ENCODE assay signal across 2 cellular contexts in the genomic region with DNA sequence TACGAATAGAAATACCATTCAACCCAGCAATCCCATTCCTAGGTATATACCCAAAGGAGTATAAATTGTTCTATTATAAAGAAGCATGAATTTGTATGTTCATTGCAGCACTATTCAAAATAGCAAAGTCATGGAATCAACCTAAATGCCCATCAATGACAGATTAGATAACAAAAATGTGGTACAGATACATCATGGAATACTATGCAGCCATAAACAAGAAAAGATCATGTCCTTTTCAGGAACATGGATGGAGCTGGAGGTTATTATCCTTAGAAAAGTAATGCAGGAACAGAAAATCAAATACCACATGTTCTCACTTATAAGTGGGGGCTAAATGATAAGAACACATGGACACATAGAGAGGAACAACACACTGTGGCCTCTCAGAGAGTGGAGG.
TF ChIP-seq lines count a peak whose summit lies in the region.

No MANE protein-coding gene starts in this region.

TF ChIP-seq in SK-N-SH treated with all-trans-retinoic acid at 6 μM for 48 hours, 23 proteins besides CTCF, POLR2A, EP300 and RAD21:
- TF ChIP-seq, protein P1, sequence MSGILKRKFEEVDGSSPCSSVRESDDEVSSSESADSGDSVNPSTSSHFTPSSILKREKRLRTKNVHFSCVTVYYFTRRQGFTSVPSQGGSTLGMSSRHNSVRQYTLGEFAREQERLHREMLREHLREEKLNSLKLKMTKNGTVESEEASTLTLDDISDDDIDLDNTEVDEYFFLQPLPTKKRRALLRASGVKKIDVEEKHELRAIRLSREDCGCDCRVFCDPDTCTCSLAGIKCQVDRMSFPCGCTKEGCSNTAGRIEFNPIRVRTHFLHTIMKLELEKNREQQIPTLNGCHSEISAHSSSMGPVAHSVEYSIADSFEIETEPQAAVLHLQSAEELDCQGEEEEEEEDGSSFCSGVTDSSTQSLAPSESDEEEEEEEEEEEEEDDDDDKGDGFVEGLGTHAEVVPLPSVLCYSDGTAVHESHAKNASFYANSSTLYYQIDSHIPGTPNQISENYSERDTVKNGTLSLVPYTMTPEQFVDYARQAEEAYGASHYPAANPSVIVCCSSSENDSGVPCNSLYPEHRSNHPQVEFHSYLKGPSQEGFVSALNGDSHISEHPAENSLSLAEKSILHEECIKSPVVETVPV (CRISPR knock-in tag; IDR thresholded peaks at IDR 0.05) = no peak
- no peak for TF ChIP-seq TCF4 (CRISPR knock-in tag; IDR thresholded peaks at IDR 0.05; ENCODE audit: borderline replicate concordance)
- TF ChIP-seq ZNF70 (CRISPR knock-in tag; IDR thresholded peaks at IDR 0.05) = peak; percentile 74; the same call in 1 of the 2 replicates
- no peak for TF ChIP-seq CSDC2 (CRISPR knock-in tag; IDR thresholded peaks at IDR 0.05)
- no peak for TF ChIP-seq ZNF565 (CRISPR knock-in tag; conservative IDR thresholded peaks at IDR 0.05; ENCODE audit: low read depth)
- TF ChIP-seq TSHZ2 (CRISPR knock-in tag; IDR thresholded peaks at IDR 0.05) = no peak
- no peak for TF ChIP-seq ZC3H10 (CRISPR knock-in tag; IDR thresholded peaks at IDR 0.05)
- TF ChIP-seq GLIS3 (CRISPR knock-in tag; IDR thresholded peaks at IDR 0.05) = no peak
- peak; percentile 63; the same call in 1 of the 2 replicates for TF ChIP-seq ZNF8 (CRISPR knock-in tag; IDR thresholded peaks at IDR 0.05)
- TF ChIP-seq, protein P2, sequence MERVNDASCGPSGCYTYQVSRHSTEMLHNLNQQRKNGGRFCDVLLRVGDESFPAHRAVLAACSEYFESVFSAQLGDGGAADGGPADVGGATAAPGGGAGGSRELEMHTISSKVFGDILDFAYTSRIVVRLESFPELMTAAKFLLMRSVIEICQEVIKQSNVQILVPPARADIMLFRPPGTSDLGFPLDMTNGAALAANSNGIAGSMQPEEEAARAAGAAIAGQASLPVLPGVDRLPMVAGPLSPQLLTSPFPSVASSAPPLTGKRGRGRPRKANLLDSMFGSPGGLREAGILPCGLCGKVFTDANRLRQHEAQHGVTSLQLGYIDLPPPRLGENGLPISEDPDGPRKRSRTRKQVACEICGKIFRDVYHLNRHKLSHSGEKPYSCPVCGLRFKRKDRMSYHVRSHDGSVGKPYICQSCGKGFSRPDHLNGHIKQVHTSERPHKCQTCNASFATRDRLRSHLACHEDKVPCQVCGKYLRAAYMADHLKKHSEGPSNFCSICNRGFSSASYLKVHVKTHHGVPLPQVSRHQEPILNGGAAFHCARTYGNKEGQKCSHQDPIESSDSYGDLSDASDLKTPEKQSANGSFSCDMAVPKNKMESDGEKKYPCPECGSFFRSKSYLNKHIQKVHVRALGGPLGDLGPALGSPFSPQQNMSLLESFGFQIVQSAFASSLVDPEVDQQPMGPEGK (CRISPR knock-in tag; IDR thresholded peaks at IDR 0.05; ENCODE audit: borderline replicate concordance) = no peak
- TF ChIP-seq SNAI2 (CRISPR knock-in tag; IDR thresholded peaks at IDR 0.05) = no peak
- no peak for TF ChIP-seq ZFP30 (CRISPR knock-in tag; IDR thresholded peaks at IDR 0.05)
- TF ChIP-seq PPARA (CRISPR knock-in tag; IDR thresholded peaks at IDR 0.05; ENCODE audit: borderline replicate concordance) = no peak
- no peak for TF ChIP-seq ARNTL (CRISPR knock-in tag; IDR thresholded peaks at IDR 0.05; ENCODE audit: borderline replicate concordance, low read depth)
- no peak for TF ChIP-seq CREB5 (CRISPR knock-in tag; IDR thresholded peaks at IDR 0.05; ENCODE audit: low read depth)

TF ChIP-seq in SK-N-SH, 30 proteins besides CTCF, POLR2A, EP300 and RAD21 (continued from another document):
- TF ChIP-seq, protein P3, sequence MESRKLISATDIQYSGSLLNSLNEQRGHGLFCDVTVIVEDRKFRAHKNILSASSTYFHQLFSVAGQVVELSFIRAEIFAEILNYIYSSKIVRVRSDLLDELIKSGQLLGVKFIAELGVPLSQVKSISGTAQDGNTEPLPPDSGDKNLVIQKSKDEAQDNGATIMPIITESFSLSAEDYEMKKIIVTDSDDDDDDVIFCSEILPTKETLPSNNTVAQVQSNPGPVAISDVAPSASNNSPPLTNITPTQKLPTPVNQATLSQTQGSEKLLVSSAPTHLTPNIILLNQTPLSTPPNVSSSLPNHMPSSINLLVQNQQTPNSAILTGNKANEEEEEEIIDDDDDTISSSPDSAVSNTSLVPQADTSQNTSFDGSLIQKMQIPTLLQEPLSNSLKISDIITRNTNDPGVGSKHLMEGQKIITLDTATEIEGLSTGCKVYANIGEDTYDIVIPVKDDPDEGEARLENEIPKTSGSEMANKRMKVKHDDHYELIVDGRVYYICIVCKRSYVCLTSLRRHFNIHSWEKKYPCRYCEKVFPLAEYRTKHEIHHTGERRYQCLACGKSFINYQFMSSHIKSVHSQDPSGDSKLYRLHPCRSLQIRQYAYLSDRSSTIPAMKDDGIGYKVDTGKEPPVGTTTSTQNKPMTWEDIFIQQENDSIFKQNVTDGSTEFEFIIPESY (IDR thresholded peaks at IDR 0.05; ENCODE audit: borderline replicate concordance, low read depth) = no peak
- TF ChIP-seq MAX (IDR thresholded peaks at IDR 0.05; ENCODE audit: low read depth) = no peak
- no peak for TF ChIP-seq JUND (IDR thresholded peaks at IDR 0.05)
- TF ChIP-seq FOSL2 (IDR thresholded peaks at IDR 0.05; ENCODE audit: borderline replicate concordance, low read depth) = no peak
- TF ChIP-seq FOXJ3 (CRISPR knock-in tag; IDR thresholded peaks at IDR 0.05) = no peak
- TF ChIP-seq NFIC (IDR thresholded peaks at IDR 0.05; ENCODE audit: borderline replicate concordance) = no peak
- no peak for TF ChIP-seq FOXM1 (IDR thresholded peaks at IDR 0.05; ENCODE audit: low read depth)
- TF ChIP-seq RCOR1 (IDR thresholded peaks at IDR 0.05; ENCODE audit: low read length) = no peak
- no peak for TF ChIP-seq GATA2 (CRISPR knock-in tag; IDR thresholded peaks at IDR 0.05)
- no peak for TF ChIP-seq ELF1 (IDR thresholded peaks at IDR 0.05)
- no peak for TF ChIP-seq SIN3A (IDR thresholded peaks at IDR 0.05; ENCODE audit: borderline replicate concordance, low read depth, low read length)
- TF ChIP-seq RXRA (IDR thresholded peaks at IDR 0.05; ENCODE audit: borderline replicate concordance, low read depth) = no peak
- TF ChIP-seq TAF1 (IDR thresholded peaks at IDR 0.05; ENCODE audit: borderline replicate concordance, low read depth, low read length) = no peak
